In genomic region chr9:132390966-132391365, GRCh38 we compare ENCODE assay signal across 20 cellular contexts. TPM values are rescaled to one million over a fixed set of nuclear protein-coding genes. Genes with fewer than 3 reads are reported as not detected.
DNase-seq lines count a peak whose midpoint lies in the region; ATAC-seq and TF ChIP-seq lines count a peak whose summit lies in the region.
"Had no signal": no experiment of that assay in that cellular context is flagged by ENCODE, and none has a peak within 500 bp of the region (broad histone marks: within the 10 kb centered on the region; RNA-seq: fewer than 3 reads in every experiment).

No MANE protein-coding gene starts in this region.

- no peaks in the 10 kb centered on the region for H3F3A ChIP-seq in OCI-LY1 (ENCODE audit: insufficient read depth, low read length)

- H3K4me3 ChIP-seq in OCI-LY1 (ENCODE audit: low read depth, low read length, poor library complexity, severe bottlenecking): no peak overlapping the region
- H3K4me3 ChIP-seq: GM23248 had no signal

- no peaks in the 10 kb centered on the region for H3K79me2 ChIP-seq in OCI-LY1 (ENCODE audit: insufficient read depth, low read length)

- H3K4me1 ChIP-seq in OCI-LY1 (ENCODE audit: insufficient read depth, low read length, severe bottlenecking): peaks cover 17% of the 10 kb centered on the region

- H3K36me3 Mint-ChIP-seq in nephron progenitor cell (ENCODE audit: low read depth): peaks cover 78% of the 10 kb centered on the region

- peak overlapping the region; percentile 64 for H3K27ac ChIP-seq in OCI-LY1 (ENCODE audit: low read depth, low read length, poor library complexity, severe bottlenecking)
- H3K27ac ChIP-seq: GM23248 had no signal

- H3K9me2 ChIP-seq in OCI-LY1 (ENCODE audit: low read depth, low read length): no peaks in the 10 kb centered on the region

- peak overlapping the region; percentile 88 for H3K27ac Mint-ChIP-seq in nephron progenitor cell

- H3K4me2 ChIP-seq in OCI-LY1 (ENCODE audit: low read length): 0 out of 2 replicates have a peak overlapping the region, but pooled peaks have one; percentile 18

- H4K20me1 ChIP-seq in OCI-LY1 (ENCODE audit: insufficient read depth, low read length): no peaks in the 10 kb centered on the region

- H3K27me3 ChIP-seq in OCI-LY1 (ENCODE audit: insufficient read depth, low read length): no peaks in the 10 kb centered on the region

- no peak overlapping the region for H2AFZ ChIP-seq in OCI-LY1 (ENCODE audit: low read length)
- H2AFZ ChIP-seq: GM23248 had no signal

- H3K27me3 Mint-ChIP-seq in nephron progenitor cell (ENCODE audit: low read depth, poor library complexity): peaks cover 4% of the 10 kb centered on the region
- H3K27me3 Mint-ChIP-seq: CD4-positive, alpha-beta memory T cell had no signal

- H3K9ac ChIP-seq in OCI-LY1 (ENCODE audit: low read length): no peak overlapping the region; the same call in 1 of the 2 replicates
- H3K9ac ChIP-seq: GM23248 had no signal

- TF ChIP-seq CTCF in OCI-LY1 (IDR thresholded peaks at IDR 0.05; ENCODE audit: low read length): no peak
- no peak for TF ChIP-seq CTCF in nephron progenitor cell (IDR thresholded peaks at IDR 0.05)

- H3K4me1 Mint-ChIP-seq in nephron progenitor cell: peaks cover 27% of the 10 kb centered on the region
- H3K4me1 Mint-ChIP-seq: CD4-positive, alpha-beta memory T cell had no signal

- ATAC-seq in left ventricle myocardium superior (peak; percentile 49), Right ventricle myocardium inferior (no peak), HG03378 (IDR thresholded peaks at IDR 0.05; ENCODE audit: unreplicated experiment) (no peak), GM18870 (IDR thresholded peaks at IDR 0.05; ENCODE audit: unreplicated experiment) (no peak)

- H3K9me3 Mint-ChIP-seq in nephron progenitor cell: no peaks in the 10 kb centered on the region
- H3K9me3 Mint-ChIP-seq: CD4-positive, alpha-beta memory T cell had no signal

- intact Hi-C loops in left ventricle myocardium superior (cut with micrococcal nuclease): no loop called here
- intact Hi-C loops in Right ventricle myocardium inferior (cut with DNase I): no loop called here

- H3K9me3 ChIP-seq in OCI-LY1 (ENCODE audit: low read length): no peaks in the 10 kb centered on the region

- no peak overlapping the region for H3K4me3 Mint-ChIP-seq in nephron progenitor cell
- H3K4me3 Mint-ChIP-seq: CD4-positive, alpha-beta memory T cell had no signal

- peaks cover 93% of the 10 kb centered on the region for H3K36me3 ChIP-seq in OCI-LY1 (ENCODE audit: insufficient read depth, low read length)

- DNase-seq in left ventricle myocardium superior: no peak
- no peak for DNase-seq in Right ventricle myocardium inferior (ENCODE audit: missing footprints)
- DNase-seq in nephron progenitor cell: no peak
- DNase-seq: C1 segment of cervical spinal cord; Calu3; CD4-positive, alpha-beta memory T cell; COR-L47; DMS53; DMS79 treated with DMSO at 0.1 percent for 48 hours; GF-D8; GM23248; H7; HCEC 1CT had no signal

RNA-seq across cellular contexts. Expression of gene TTF1, which starts 15.7 kb away (rescaled TPM):
- 19.8 TPM for total RNA-seq in left ventricle myocardium superior
- total RNA-seq in Right ventricle myocardium inferior: 17.2 TPM

RNA-seq across cellular contexts. Expression of gene CFAP77, which starts 19.0 kb away (rescaled TPM):
- total RNA-seq in left ventricle myocardium superior (2.4 TPM), Right ventricle myocardium inferior (2.9 TPM)
- total RNA-seq: A172; A673; Calu3; CD4-positive, alpha-beta memory T cell; Daoy; G401; GM23248 had no signal

RNA-seq across cellular contexts. Expression of gene SETX, which starts 36.2 kb away (rescaled TPM):
- total RNA-seq in left ventricle myocardium superior (22.3 TPM), Right ventricle myocardium inferior (20.5 TPM)
